In the genomic region with DNA sequence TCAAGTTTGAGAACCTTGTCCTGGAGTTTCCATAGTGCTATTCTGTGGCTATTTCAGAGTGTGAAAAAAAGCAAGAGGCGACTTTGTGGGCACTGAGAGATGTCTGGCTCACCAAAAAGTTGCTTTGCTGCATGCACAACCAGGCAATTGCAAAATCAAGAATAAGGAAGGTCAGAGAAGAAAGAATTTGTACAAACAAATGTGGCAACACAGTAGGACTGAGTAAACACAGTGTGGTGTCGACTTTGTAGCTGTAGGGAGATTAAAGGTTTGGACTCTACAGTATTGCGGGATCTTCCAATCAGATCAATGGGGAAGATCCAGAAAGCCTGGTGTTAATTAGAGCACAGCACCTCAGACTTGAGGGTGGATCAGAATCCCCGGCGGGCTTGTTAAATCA, we compare ENCODE assay signal across 3 cellular contexts.
TF ChIP-seq lines count a peak whose summit lies in the region.

No MANE protein-coding gene starts in this region.

TF ChIP-seq in SK-N-SH, 30 proteins besides CTCF, POLR2A, EP300 and RAD21 (continued from another document):
- TF ChIP-seq, protein P1, sequence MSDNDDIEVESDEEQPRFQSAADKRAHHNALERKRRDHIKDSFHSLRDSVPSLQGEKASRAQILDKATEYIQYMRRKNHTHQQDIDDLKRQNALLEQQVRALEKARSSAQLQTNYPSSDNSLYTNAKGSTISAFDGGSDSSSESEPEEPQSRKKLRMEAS (IDR thresholded peaks at IDR 0.05; ENCODE audit: low read depth) = no peak
- no peak for TF ChIP-seq NFIC (IDR thresholded peaks at IDR 0.05; ENCODE audit: borderline replicate concordance)
- TF ChIP-seq ELF1 (IDR thresholded peaks at IDR 0.05) = no peak
- TF ChIP-seq SIN3A (IDR thresholded peaks at IDR 0.05; ENCODE audit: borderline replicate concordance, low read depth, low read length) = no peak
- TF ChIP-seq FOXJ3 (CRISPR knock-in tag; IDR thresholded peaks at IDR 0.05) = no peak
- no peak for TF ChIP-seq TEAD4 (IDR thresholded peaks at IDR 0.05; ENCODE audit: borderline replicate concordance, insufficient read depth)
- TF ChIP-seq MXI1 (IDR thresholded peaks at IDR 0.05; ENCODE audit: low read depth, low read length) = no peak
- TF ChIP-seq RXRA (IDR thresholded peaks at IDR 0.05; ENCODE audit: borderline replicate concordance, low read depth) = no peak
- no peak for TF ChIP-seq CHD2 (IDR thresholded peaks at IDR 0.05; ENCODE audit: low read length, partially characterized antibody)
- no peak for TF ChIP-seq POLR2AphosphoS5 (IDR thresholded peaks at IDR 0.05; ENCODE audit: low read depth, low read length)
- no peak for TF ChIP-seq TCF12 (IDR thresholded peaks at IDR 0.05)
- no peak for TF ChIP-seq GATA2 (CRISPR knock-in tag; IDR thresholded peaks at IDR 0.05)
- no peak for TF ChIP-seq RFX5 (IDR thresholded peaks at IDR 0.05; ENCODE audit: low read length)
- no peak for TF ChIP-seq SMC3 (IDR thresholded peaks at IDR 0.05; ENCODE audit: low read depth, low read length)
- no peak for TF ChIP-seq GABPA (IDR thresholded peaks at IDR 0.05; ENCODE audit: low read depth)

TF ChIP-seq in SK-N-SH treated with all-trans-retinoic acid at 6 μM for 48 hours, 23 proteins besides CTCF, POLR2A, EP300 and RAD21:
- TF ChIP-seq, protein P2, sequence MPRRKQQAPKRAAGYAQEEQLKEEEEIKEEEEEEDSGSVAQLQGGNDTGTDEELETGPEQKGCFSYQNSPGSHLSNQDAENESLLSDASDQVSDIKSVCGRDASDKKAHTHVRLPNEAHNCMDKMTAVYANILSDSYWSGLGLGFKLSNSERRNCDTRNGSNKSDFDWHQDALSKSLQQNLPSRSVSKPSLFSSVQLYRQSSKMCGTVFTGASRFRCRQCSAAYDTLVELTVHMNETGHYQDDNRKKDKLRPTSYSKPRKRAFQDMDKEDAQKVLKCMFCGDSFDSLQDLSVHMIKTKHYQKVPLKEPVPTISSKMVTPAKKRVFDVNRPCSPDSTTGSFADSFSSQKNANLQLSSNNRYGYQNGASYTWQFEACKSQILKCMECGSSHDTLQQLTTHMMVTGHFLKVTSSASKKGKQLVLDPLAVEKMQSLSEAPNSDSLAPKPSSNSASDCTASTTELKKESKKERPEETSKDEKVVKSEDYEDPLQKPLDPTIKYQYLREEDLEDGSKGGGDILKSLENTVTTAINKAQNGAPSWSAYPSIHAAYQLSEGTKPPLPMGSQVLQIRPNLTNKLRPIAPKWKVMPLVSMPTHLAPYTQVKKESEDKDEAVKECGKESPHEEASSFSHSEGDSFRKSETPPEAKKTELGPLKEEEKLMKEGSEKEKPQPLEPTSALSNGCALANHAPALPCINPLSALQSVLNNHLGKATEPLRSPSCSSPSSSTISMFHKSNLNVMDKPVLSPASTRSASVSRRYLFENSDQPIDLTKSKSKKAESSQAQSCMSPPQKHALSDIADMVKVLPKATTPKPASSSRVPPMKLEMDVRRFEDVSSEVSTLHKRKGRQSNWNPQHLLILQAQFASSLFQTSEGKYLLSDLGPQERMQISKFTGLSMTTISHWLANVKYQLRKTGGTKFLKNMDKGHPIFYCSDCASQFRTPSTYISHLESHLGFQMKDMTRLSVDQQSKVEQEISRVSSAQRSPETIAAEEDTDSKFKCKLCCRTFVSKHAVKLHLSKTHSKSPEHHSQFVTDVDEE (CRISPR knock-in tag; IDR thresholded peaks at IDR 0.05) = no peak
- no peak for TF ChIP-seq ESRRG (CRISPR knock-in tag; IDR thresholded peaks at IDR 0.05)
- TF ChIP-seq CSDC2 (CRISPR knock-in tag; IDR thresholded peaks at IDR 0.05) = no peak
- TF ChIP-seq TCF4 (CRISPR knock-in tag; IDR thresholded peaks at IDR 0.05; ENCODE audit: borderline replicate concordance) = no peak
- no peak for TF ChIP-seq ZFP30 (CRISPR knock-in tag; IDR thresholded peaks at IDR 0.05)
TF ChIP-seq in SK-N-SH treated with all-trans-retinoic acid at 6 μM for 48 hours: peak in this region for 0.

TF ChIP-seq in HepG2, 621 proteins besides CTCF, POLR2A, EP300 and RAD21 (continued from another document and continues in another):
- TF ChIP-seq, protein P3, sequence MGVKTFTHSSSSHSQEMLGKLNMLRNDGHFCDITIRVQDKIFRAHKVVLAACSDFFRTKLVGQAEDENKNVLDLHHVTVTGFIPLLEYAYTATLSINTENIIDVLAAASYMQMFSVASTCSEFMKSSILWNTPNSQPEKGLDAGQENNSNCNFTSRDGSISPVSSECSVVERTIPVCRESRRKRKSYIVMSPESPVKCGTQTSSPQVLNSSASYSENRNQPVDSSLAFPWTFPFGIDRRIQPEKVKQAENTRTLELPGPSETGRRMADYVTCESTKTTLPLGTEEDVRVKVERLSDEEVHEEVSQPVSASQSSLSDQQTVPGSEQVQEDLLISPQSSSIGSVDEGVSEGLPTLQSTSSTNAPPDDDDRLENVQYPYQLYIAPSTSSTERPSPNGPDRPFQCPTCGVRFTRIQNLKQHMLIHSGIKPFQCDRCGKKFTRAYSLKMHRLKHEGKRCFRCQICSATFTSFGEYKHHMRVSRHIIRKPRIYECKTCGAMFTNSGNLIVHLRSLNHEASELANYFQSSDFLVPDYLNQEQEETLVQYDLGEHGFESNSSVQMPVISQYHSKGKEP (CRISPR knock-in tag; IDR thresholded peaks at IDR 0.05) = no peak
- TF ChIP-seq HNF4A (CRISPR knock-in tag; IDR thresholded peaks at IDR 0.05) (peak; percentile 27; the same call in 1 of the 2 replicates), DR1 (CRISPR knock-in tag; IDR thresholded peaks at IDR 0.05) (no peak), PHF21A (CRISPR knock-in tag; IDR thresholded peaks at IDR 0.05) (no peak), CEBPB (IDR thresholded peaks at IDR 0.05; ENCODE audit: borderline replicate concordance, low read depth, low read length) (peak; percentile 89), SNAPC2 (CRISPR knock-in tag; IDR thresholded peaks at IDR 0.05) (no peak), ZNF335 (CRISPR knock-in tag; IDR thresholded peaks at IDR 0.05) (no peak), ZNF331 (CRISPR knock-in tag; IDR thresholded peaks at IDR 0.05) (no peak; the same call in 1 of the 2 replicates), HOXA7 (CRISPR knock-in tag; IDR thresholded peaks at IDR 0.05) (no peak), ZNF615 (CRISPR knock-in tag; IDR thresholded peaks at IDR 0.05; ENCODE audit: borderline replicate concordance) (no peak), FOXO1 (CRISPR knock-in tag; IDR thresholded peaks at IDR 0.05) (0 out of 2 replicates have a peak, but pooled peaks have one; percentile 30), SMC3 (IDR thresholded peaks at IDR 0.05; ENCODE audit: low read length) (no peak)
- TF ChIP-seq, protein P4, sequence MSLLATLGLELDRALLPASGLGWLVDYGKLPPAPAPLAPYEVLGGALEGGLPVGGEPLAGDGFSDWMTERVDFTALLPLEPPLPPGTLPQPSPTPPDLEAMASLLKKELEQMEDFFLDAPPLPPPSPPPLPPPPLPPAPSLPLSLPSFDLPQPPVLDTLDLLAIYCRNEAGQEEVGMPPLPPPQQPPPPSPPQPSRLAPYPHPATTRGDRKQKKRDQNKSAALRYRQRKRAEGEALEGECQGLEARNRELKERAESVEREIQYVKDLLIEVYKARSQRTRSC (CRISPR knock-in tag; IDR thresholded peaks at IDR 0.05; ENCODE audit: low read depth) = no peak
- TF ChIP-seq, protein P5, sequence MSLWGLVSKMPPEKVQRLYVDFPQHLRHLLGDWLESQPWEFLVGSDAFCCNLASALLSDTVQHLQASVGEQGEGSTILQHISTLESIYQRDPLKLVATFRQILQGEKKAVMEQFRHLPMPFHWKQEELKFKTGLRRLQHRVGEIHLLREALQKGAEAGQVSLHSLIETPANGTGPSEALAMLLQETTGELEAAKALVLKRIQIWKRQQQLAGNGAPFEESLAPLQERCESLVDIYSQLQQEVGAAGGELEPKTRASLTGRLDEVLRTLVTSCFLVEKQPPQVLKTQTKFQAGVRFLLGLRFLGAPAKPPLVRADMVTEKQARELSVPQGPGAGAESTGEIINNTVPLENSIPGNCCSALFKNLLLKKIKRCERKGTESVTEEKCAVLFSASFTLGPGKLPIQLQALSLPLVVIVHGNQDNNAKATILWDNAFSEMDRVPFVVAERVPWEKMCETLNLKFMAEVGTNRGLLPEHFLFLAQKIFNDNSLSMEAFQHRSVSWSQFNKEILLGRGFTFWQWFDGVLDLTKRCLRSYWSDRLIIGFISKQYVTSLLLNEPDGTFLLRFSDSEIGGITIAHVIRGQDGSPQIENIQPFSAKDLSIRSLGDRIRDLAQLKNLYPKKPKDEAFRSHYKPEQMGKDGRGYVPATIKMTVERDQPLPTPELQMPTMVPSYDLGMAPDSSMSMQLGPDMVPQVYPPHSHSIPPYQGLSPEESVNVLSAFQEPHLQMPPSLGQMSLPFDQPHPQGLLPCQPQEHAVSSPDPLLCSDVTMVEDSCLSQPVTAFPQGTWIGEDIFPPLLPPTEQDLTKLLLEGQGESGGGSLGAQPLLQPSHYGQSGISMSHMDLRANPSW (CRISPR knock-in tag; IDR thresholded peaks at IDR 0.05; ENCODE audit: borderline replicate concordance) = no peak
- TF ChIP-seq, protein P6, sequence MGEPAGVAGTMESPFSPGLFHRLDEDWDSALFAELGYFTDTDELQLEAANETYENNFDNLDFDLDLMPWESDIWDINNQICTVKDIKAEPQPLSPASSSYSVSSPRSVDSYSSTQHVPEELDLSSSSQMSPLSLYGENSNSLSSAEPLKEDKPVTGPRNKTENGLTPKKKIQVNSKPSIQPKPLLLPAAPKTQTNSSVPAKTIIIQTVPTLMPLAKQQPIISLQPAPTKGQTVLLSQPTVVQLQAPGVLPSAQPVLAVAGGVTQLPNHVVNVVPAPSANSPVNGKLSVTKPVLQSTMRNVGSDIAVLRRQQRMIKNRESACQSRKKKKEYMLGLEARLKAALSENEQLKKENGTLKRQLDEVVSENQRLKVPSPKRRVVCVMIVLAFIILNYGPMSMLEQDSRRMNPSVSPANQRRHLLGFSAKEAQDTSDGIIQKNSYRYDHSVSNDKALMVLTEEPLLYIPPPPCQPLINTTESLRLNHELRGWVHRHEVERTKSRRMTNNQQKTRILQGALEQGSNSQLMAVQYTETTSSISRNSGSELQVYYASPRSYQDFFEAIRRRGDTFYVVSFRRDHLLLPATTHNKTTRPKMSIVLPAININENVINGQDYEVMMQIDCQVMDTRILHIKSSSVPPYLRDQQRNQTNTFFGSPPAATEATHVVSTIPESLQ (CRISPR knock-in tag; conservative IDR thresholded peaks at IDR 0.05) = no peak
- TF ChIP-seq, protein P7, sequence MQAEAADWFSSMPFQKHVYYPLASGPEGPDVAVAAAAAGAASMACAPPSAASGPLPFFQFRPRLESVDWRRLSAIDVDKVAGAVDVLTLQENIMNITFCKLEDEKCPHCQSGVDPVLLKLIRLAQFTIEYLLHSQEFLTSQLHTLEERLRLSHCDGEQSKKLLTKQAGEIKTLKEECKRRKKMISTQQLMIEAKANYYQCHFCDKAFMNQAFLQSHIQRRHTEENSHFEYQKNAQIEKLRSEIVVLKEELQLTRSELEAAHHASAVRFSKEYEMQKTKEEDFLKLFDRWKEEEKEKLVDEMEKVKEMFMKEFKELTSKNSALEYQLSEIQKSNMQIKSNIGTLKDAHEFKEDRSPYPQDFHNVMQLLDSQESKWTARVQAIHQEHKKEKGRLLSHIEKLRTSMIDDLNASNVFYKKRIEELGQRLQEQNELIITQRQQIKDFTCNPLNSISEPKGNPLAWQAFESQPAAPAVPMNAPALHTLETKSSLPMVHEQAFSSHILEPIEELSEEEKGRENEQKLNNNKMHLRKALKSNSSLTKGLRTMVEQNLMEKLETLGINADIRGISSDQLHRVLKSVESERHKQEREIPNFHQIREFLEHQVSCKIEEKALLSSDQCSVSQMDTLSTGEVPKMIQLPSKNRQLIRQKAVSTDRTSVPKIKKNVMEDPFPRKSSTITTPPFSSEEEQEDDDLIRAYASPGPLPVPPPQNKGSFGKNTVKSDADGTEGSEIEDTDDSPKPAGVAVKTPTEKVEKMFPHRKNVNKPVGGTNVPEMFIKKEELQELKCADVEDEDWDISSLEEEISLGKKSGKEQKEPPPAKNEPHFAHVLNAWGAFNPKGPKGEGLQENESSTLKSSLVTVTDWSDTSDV (CRISPR knock-in tag; IDR thresholded peaks at IDR 0.05) = no peak
- TF ChIP-seq, protein P8, sequence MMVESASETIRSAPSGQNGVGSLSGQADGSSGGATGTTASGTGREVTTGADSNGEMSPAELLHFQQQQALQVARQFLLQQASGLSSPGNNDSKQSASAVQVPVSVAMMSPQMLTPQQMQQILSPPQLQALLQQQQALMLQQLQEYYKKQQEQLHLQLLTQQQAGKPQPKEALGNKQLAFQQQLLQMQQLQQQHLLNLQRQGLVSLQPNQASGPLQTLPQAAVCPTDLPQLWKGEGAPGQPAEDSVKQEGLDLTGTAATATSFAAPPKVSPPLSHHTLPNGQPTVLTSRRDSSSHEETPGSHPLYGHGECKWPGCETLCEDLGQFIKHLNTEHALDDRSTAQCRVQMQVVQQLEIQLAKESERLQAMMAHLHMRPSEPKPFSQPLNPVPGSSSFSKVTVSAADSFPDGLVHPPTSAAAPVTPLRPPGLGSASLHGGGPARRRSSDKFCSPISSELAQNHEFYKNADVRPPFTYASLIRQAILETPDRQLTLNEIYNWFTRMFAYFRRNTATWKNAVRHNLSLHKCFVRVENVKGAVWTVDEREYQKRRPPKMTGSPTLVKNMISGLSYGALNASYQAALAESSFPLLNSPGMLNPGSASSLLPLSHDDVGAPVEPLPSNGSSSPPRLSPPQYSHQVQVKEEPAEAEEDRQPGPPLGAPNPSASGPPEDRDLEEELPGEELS (CRISPR knock-in tag; IDR thresholded peaks at IDR 0.05) = peak; percentile 39; the same call in 1 of the 2 replicates
- TF ChIP-seq, protein P9, sequence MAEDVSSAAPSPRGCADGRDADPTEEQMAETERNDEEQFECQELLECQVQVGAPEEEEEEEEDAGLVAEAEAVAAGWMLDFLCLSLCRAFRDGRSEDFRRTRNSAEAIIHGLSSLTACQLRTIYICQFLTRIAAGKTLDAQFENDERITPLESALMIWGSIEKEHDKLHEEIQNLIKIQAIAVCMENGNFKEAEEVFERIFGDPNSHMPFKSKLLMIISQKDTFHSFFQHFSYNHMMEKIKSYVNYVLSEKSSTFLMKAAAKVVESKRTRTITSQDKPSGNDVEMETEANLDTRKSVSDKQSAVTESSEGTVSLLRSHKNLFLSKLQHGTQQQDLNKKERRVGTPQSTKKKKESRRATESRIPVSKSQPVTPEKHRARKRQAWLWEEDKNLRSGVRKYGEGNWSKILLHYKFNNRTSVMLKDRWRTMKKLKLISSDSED (CRISPR knock-in tag; IDR thresholded peaks at IDR 0.05) = no peak
